12 cellular contexts compared by ENCODE assay signal in the genomic region with DNA sequence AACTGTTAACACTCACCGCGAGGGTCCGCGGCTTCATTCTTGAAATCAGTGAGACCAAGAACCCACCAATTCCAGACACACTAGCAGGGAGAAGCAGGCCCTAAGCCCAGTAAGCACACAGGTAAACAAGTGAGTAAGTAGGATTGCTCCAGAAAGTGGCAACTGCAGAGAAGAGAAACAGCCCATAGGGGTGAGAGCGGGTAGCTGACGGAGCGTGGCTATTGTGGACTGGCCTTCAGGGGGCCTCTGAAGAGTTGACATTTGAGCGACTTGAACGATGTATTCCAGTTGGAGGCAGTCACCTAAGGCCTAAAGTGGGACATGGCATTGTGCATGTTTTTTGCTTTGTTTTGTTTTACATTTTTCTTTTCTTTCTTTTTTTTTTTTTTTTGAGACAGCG.
A peak's percentile ranks its signal among the peaks of the same experiment; 100 is the strongest.
DNase-seq lines count a peak whose midpoint lies in the region; ATAC-seq and TF ChIP-seq lines count a peak whose summit lies in the region.
"Had no signal": no experiment of that assay in that cellular context is flagged by ENCODE, and none has a peak within 500 bp of the region (broad histone marks: within the 10 kb centered on the region; RNA-seq: fewer than 3 reads in every experiment).

No MANE protein-coding gene starts in this region.

- intact Hi-C loops in upper lobe of right lung (cut with DNase I), result no loop called here

- H3K27me3 ChIP-seq in GM23338 (ENCODE audit: insufficient read depth), result no peaks in the 10 kb centered on the region
- no peaks in the 10 kb centered on the region for H3K27me3 ChIP-seq in H9 (ENCODE audit: insufficient read depth, low read length)
- no peaks in the 10 kb centered on the region for H3K27me3 ChIP-seq in neural progenitor cell
- H3K27me3 ChIP-seq in upper lobe of right lung, result peaks cover 40% of the 10 kb centered on the region

- no peak overlapping the region for H3K9ac ChIP-seq in H9 (ENCODE audit: extremely low read depth, insufficient read length, low read length)
- no peak overlapping the region for H3K9ac ChIP-seq in neural progenitor cell

- H3K4me3 Mint-ChIP-seq in GM23338 (no peak overlapping the region), H9 (no peak overlapping the region), endothelial cell (ENCODE audit: unreplicated experiment) (no peak overlapping the region), neural progenitor cell (peak overlapping the region; percentile 30)
- H3K4me3 Mint-ChIP-seq in activated T-cell treated with anti-CD3 and anti-CD28 coated beads, Interleukin-2, amount 50 U/mL, for 24 hours, result no peak overlapping the region
- H3K4me3 Mint-ChIP-seq: B cell; CD4-positive, alpha-beta T cell had no signal

- WGBS in H9 (ENCODE audit: extremely low coverage, insufficient read length, low lambda C conversion rate), result no CpG with 5 or more reads among the region's 10 CpGs

- no peak overlapping the region for H4K5ac ChIP-seq in H9 (ENCODE audit: insufficient read length, low read depth, low read length)

- H3T11ph ChIP-seq in H9 (ENCODE audit: low read length), result no peak overlapping the region

- TF ChIP-seq CTCF in GM23338 (conservative IDR thresholded peaks at IDR 0.05; ENCODE audit: low read depth in 2 of 2) (no peak), H9 (conservative IDR thresholded peaks at IDR 0.05) (no peak; the same call in 2 of the 3 replicates), endothelial cell (IDR thresholded peaks at IDR 0.05; ENCODE audit: unreplicated experiment) (no peak), neural progenitor cell (IDR thresholded peaks at IDR 0.05) (no peak), upper lobe of right lung (IDR thresholded peaks at IDR 0.05) (no peak)

- H2BK20ac ChIP-seq in H9 (ENCODE audit: low read depth, low read length, poor library complexity, severe bottlenecking), result no peak overlapping the region

- peaks cover 16% of the 10 kb centered on the region for H3K27me3 Mint-ChIP-seq in GM23338 (ENCODE audit: insufficient read depth, low read depth, poor library complexity)
- H3K27me3 Mint-ChIP-seq in H9 (ENCODE audit: low read depth), result peaks cover 8% of the 10 kb centered on the region
- H3K27me3 Mint-ChIP-seq in endothelial cell (ENCODE audit: unreplicated experiment), result peaks cover 2% of the 10 kb centered on the region
- H3K27me3 Mint-ChIP-seq in neural progenitor cell (ENCODE audit: insufficient read depth, low read depth), result peaks cover 7% of the 10 kb centered on the region
- H3K27me3 Mint-ChIP-seq in activated T-cell treated with anti-CD3 and anti-CD28 coated beads, Interleukin-2, amount 50 U/mL, for 24 hours, result peaks cover 71% of the 10 kb centered on the region

- H3K14ac ChIP-seq in H9 (ENCODE audit: insufficient read depth, low read length), result no peak overlapping the region

- H2BK5ac ChIP-seq in H9 (ENCODE audit: insufficient read length, low read length), result no peak overlapping the region

- H3K4me2 ChIP-seq in GM23338 (no peak overlapping the region), H9 (ENCODE audit: insufficient read depth, insufficient read length, low read length) (no peak overlapping the region), neural progenitor cell (no peak overlapping the region)

- H3K18ac ChIP-seq in H9 (ENCODE audit: insufficient read length, low read depth, low read length), result no peak overlapping the region

- no peaks in the 10 kb centered on the region for H3K79me1 ChIP-seq in H9 (ENCODE audit: insufficient read depth, low read depth, low read length, poor library complexity, severe bottlenecking)

- H4K8ac ChIP-seq in H9 (replicated peaks; ENCODE audit: insufficient read length, low read depth, low read length), result no peak overlapping the region

- H3K9me3 ChIP-seq in H9 (ENCODE audit: control insufficient read depth, low read depth, low read length), result no peaks in the 10 kb centered on the region
- H3K9me3 ChIP-seq in neural progenitor cell (ENCODE audit: low read depth), result no peaks in the 10 kb centered on the region
- no peaks in the 10 kb centered on the region for H3K9me3 ChIP-seq in upper lobe of right lung

- no peak overlapping the region for H2AK5ac ChIP-seq in H9 (ENCODE audit: insufficient read length, low read length)

- H2BK120ac ChIP-seq in H9 (ENCODE audit: low read depth, low read length, poor library complexity, severe bottlenecking), result no peak overlapping the region

- no peaks in the 10 kb centered on the region for H3K9me2 ChIP-seq in GM23338 (ENCODE audit: insufficient read depth)

- H3K4me3 ChIP-seq in GM23338 (no peak overlapping the region), neural progenitor cell (no peak overlapping the region), upper lobe of right lung (no peak overlapping the region)

- H3K4me1 Mint-ChIP-seq in GM23338 (peaks cover 39% of the 10 kb centered on the region), H9 (peaks cover 29 to 57% of the 10 kb centered on the region in 2 experiments), endothelial cell (ENCODE audit: unreplicated experiment) (peaks cover 11% of the 10 kb centered on the region), neural progenitor cell (peaks cover 42% of the 10 kb centered on the region)
- peaks cover 9% of the 10 kb centered on the region for H3K4me1 Mint-ChIP-seq in activated T-cell treated with anti-CD3 and anti-CD28 coated beads, Interleukin-2, amount 50 U/mL, for 24 hours (ENCODE audit: low read depth)
- H3K4me1 Mint-ChIP-seq: B cell had no signal

- H3K4ac ChIP-seq in H9 (ENCODE audit: low read depth, low read length), result no peak overlapping the region

- no peak overlapping the region for H3K27ac ChIP-seq in GM23338 (ENCODE audit: low read depth)
- H3K27ac ChIP-seq in H9 (ENCODE audit: insufficient read length, low read depth, low read length), result no peak overlapping the region
- H3K27ac ChIP-seq in neural progenitor cell, result no peak overlapping the region
- H3K27ac ChIP-seq in upper lobe of right lung, result no peak overlapping the region

- no peaks in the 10 kb centered on the region for H3K23me2 ChIP-seq in H9 (ENCODE audit: insufficient read length, low read depth, low read length, poor library complexity, severe bottlenecking)

- H2BK12ac ChIP-seq in H9 (ENCODE audit: insufficient read length, low read depth, low read length), result no peak overlapping the region

- H3K56ac ChIP-seq in H9 (ENCODE audit: insufficient read length, low read depth, low read length), result no peak overlapping the region

- ATAC-seq in GM23338, result peak; percentile 10; the same call in 1 of the 3 replicates
- ATAC-seq in upper lobe of right lung, result no peak

- H3K23ac ChIP-seq in H9 (ENCODE audit: insufficient read length, low read depth, low read length), result no peak overlapping the region

- H4K91ac ChIP-seq in H9 (ENCODE audit: insufficient read length, low read depth, low read length), result no peak overlapping the region

- no peaks in the 10 kb centered on the region for H3F3A ChIP-seq in GM23338 (replicated peaks; ENCODE audit: low read depth)
- H3F3A ChIP-seq in neural progenitor cell (ENCODE audit: low read depth), result peaks cover 16% of the 10 kb centered on the region

- H2BK15ac ChIP-seq in H9 (ENCODE audit: low read depth, low read length), result no peak overlapping the region

- H4K20me1 ChIP-seq in GM23338 (replicated peaks; ENCODE audit: insufficient read depth) (no peaks in the 10 kb centered on the region), H9 (ENCODE audit: control insufficient read depth, insufficient read depth, insufficient read length) (no peaks in the 10 kb centered on the region), neural progenitor cell (ENCODE audit: low read depth) (no peaks in the 10 kb centered on the region)

- H2AFZ ChIP-seq in GM23338 (peak overlapping the region; percentile 84; the same call in 1 of the 2 replicates), H9 (ENCODE audit: low read length) (no peak overlapping the region), neural progenitor cell (replicated peaks) (no peak overlapping the region)

- H3K79me2 ChIP-seq in GM23338 (replicated peaks; ENCODE audit: insufficient read depth) (no peaks in the 10 kb centered on the region), H9 (ENCODE audit: insufficient read depth, low read length) (no peaks in the 10 kb centered on the region), neural progenitor cell (ENCODE audit: low read depth) (no peaks in the 10 kb centered on the region)

- H3K4me1 ChIP-seq in GM23338 (ENCODE audit: insufficient read depth) (peaks cover 14% of the 10 kb centered on the region; the same call in 1 of the 2 replicates), H9 (ENCODE audit: insufficient read depth, low read length) (peaks cover 3% of the 10 kb centered on the region; the same call in 1 of the 2 replicates), neural progenitor cell (peaks cover 41% of the 10 kb centered on the region), upper lobe of right lung (no peaks in the 10 kb centered on the region)

- H3K27ac Mint-ChIP-seq in GM23338 (no peak overlapping the region), H9 (peak overlapping the region in 2 of 3 experiments; percentile 13 to 24; a peak in 1 of 7 replicates), endothelial cell (ENCODE audit: unreplicated experiment) (peak overlapping the region; percentile 18), neural progenitor cell (peak overlapping the region; percentile 28)
- H3K27ac Mint-ChIP-seq in activated T-cell treated with anti-CD3 and anti-CD28 coated beads, Interleukin-2, amount 50 U/mL, for 24 hours, result no peak overlapping the region
- H3K27ac Mint-ChIP-seq: B cell; CD4-positive, alpha-beta T cell had no signal

- H3K36me3 ChIP-seq in GM23338 (ENCODE audit: insufficient read depth) (no peaks in the 10 kb centered on the region), neural progenitor cell (no peaks in the 10 kb centered on the region), upper lobe of right lung (no peaks in the 10 kb centered on the region)

- no peak for DNase-seq in GM23338 (ENCODE audit: low spot score)
- no peak for DNase-seq in H9
- no peak for DNase-seq in endothelial cell (ENCODE audit: low spot score)
- no peak for DNase-seq in neural progenitor cell (ENCODE audit: low spot score)
- no peak for DNase-seq in upper lobe of right lung
- DNase-seq in activated T-cell treated with anti-CD3 and anti-CD28 coated beads, Interleukin-2, amount 50 U/mL, for 24 hours, result no peak
- DNase-seq in NCI-H526 treated with DMSO at 0.1 percent for 48 hours (lab: John Stamatoyannopoulos, UW), result no peak
- DNase-seq: C1 segment of cervical spinal cord; Calu3; CD4-positive, alpha-beta T cell; DMS 273 treated with DMSO at 0.1 percent for 48 hours had no signal

- H3K9me3 Mint-ChIP-seq in GM23338 (no peaks in the 10 kb centered on the region; the same call in 2 of the 3 replicates), H9 (no peaks in the 10 kb centered on the region), endothelial cell (ENCODE audit: unreplicated experiment) (no peaks in the 10 kb centered on the region), neural progenitor cell (no peaks in the 10 kb centered on the region)
- H3K9me3 Mint-ChIP-seq in activated T-cell treated with anti-CD3 and anti-CD28 coated beads, Interleukin-2, amount 50 U/mL, for 24 hours, result no peaks in the 10 kb centered on the region
- H3K9me3 Mint-ChIP-seq: CD4-positive, alpha-beta T cell had no signal

- H3K36me3 Mint-ChIP-seq in GM23338 (ENCODE audit: low read depth) (no peaks in the 10 kb centered on the region; the same call in 2 of the 3 replicates), H9 (ENCODE audit: insufficient read depth in 1 of 3, low read depth in 3 of 3) (no peaks in the 10 kb centered on the region), endothelial cell (ENCODE audit: low read depth, unreplicated experiment) (no peaks in the 10 kb centered on the region), neural progenitor cell (no peaks in the 10 kb centered on the region)
- no peaks in the 10 kb centered on the region for H3K36me3 Mint-ChIP-seq in activated T-cell treated with anti-CD3 and anti-CD28 coated beads, Interleukin-2, amount 50 U/mL, for 24 hours (ENCODE audit: low read depth)

Comparison
In these comparisons a context has a peak if more than half of its experiments do, and no peak if none do; other contexts are left out.
1. H3K27ac Mint-ChIP-seq: peak in H9 (2 of 3), endothelial cell (single experiment) and neural progenitor cell (single experiment); none in GM23338 (single experiment) and activated T-cell treated with anti-CD3 and anti-CD28 coated beads, Interleukin-2, amount 50 U/mL, for 24 hours (single experiment).